8 cellular contexts compared by ENCODE assay signal in genomic region chr17:11144358-11145233, GRCh38.
DNase-seq lines count a peak whose midpoint lies in the region; ATAC-seq and TF ChIP-seq lines count a peak whose summit lies in the region.

No MANE protein-coding gene starts in this region.

- 46 to 48% (median 48%) methylated on average over 7 of the region's 7 CpGs for WGBS in psoas muscle, 3 donors

- H3K9me3 ChIP-seq in Panc1 (ENCODE audit: control insufficient read depth, insufficient read depth, low read depth, low read length) (no peaks in the 10 kb centered on the region), psoas muscle (no peaks in the 10 kb centered on the region)

- no peak overlapping the region for H3K4me3 Mint-ChIP-seq in activated naive CD4-positive, alpha-beta T cell treated with anti-CD3 and anti-CD28 coated beads for 36 hours

- ATAC-seq in Panc1: no peak
- ATAC-seq in foreskin keratinocyte: peak; percentile 51
- no peak for ATAC-seq in psoas muscle
- no peak for ATAC-seq in HG02973 (IDR thresholded peaks at IDR 0.05; ENCODE audit: unreplicated experiment)
- ATAC-seq in HG03045 (IDR thresholded peaks at IDR 0.05; ENCODE audit: unreplicated experiment): no peak

- no peaks in the 10 kb centered on the region; the same call in 1 of the 2 replicates for H3K36me3 ChIP-seq in Panc1 (ENCODE audit: control insufficient read depth, insufficient read depth, low read length)
- H3K36me3 ChIP-seq in psoas muscle (ENCODE audit: insufficient read depth in 1 of 2, low read depth in 1 of 2): no peaks in the 10 kb centered on the region

- H3K4me1 ChIP-seq in Panc1 (ENCODE audit: control insufficient read depth, insufficient read depth, low read length) (no peaks in the 10 kb centered on the region), foreskin keratinocyte (no peaks in the 10 kb centered on the region), psoas muscle (no peaks in the 10 kb centered on the region)

- peaks cover 15% of the 10 kb centered on the region for H3K27me3 Mint-ChIP-seq in activated naive CD4-positive, alpha-beta T cell treated with anti-CD3 and anti-CD28 coated beads for 36 hours (ENCODE audit: low read depth)

- no TSS peak for BruUV-seq in Panc1 (replicated peaks; lab: Mats Ljungman, UMichigan)

- H3K27me3 ChIP-seq in Panc1 (ENCODE audit: control insufficient read depth, insufficient read depth, low read length) (no peaks in the 10 kb centered on the region), foreskin keratinocyte (no peaks in the 10 kb centered on the region), psoas muscle (ENCODE audit: insufficient read depth in 3 of 3, low read length in 2 of 3) (no peaks in the 10 kb centered on the region)

- CTCF ChIA-PET in activated naive CD4-positive, alpha-beta T cell treated with anti-CD3 and anti-CD28 coated beads for 36 hours (lab: Charles Lee): interaction anchor here (0.6 to 1.6 kb wide), 7 partner anchors 24 to 532 kb away, joined by 3 to 21 read pairs (median 3); no protein-coding TSS in a partner anchor
- CTCF ChIA-PET in Panc1 (lab: Charles Lee): interaction anchor here (0.6 to 1.7 kb wide), 3 partner anchors 10 to 270 kb away, joined by 3 to 8 read pairs (median 4); no protein-coding TSS in a partner anchor

- H3K27ac ChIP-seq in Panc1 (ENCODE audit: low read length) (no peak overlapping the region), foreskin keratinocyte (no peak overlapping the region), psoas muscle (no peak overlapping the region)

- no peaks in the 10 kb centered on the region for H3K4me1 Mint-ChIP-seq in activated naive CD4-positive, alpha-beta T cell treated with anti-CD3 and anti-CD28 coated beads for 36 hours (ENCODE audit: low read depth)

- POLR2A ChIA-PET in Panc1 (lab: Charles Lee): no interaction called here

- in situ Hi-C loops in Panc1 (cut with HindIII; ENCODE audit: low pct_unique_long_range_greater_than_20kb, low sequenced_read_pairs): no loop called here

- TF ChIP-seq CTCF in Panc1 (IDR thresholded peaks at IDR 0.05) (peak; percentile 73), foreskin keratinocyte (conservative IDR thresholded peaks at IDR 0.05) (peak; percentile 71), psoas muscle (IDR thresholded peaks at IDR 0.05) (peak; percentile 33)

- intact Hi-C loops in activated naive CD4-positive, alpha-beta T cell treated with anti-CD3 and anti-CD28 coated beads for 36 hours (cut with micrococcal nuclease): loop anchor here (1.0 kb wide), 1 partner anchor 268 kb away; no protein-coding TSS in a partner anchor
- intact Hi-C loops in Panc1 (cut with micrococcal nuclease; ENCODE audit: unreplicated experiment): loop anchor here (5.0 kb wide), 1 partner anchor 267 kb away; no protein-coding TSS in a partner anchor
- intact Hi-C loops in psoas muscle (cut with DNase I): loop anchor here in 1 of 2 donors (5.0 kb wide), 1 partner anchor 267 kb away; no protein-coding TSS in a partner anchor

- H3K4me3 ChIP-seq in Panc1 (ENCODE audit: low read depth in 2 of 2, low read length in 2 of 2) (no peak overlapping the region), psoas muscle (no peak overlapping the region)

- peak; percentile 13 for DNase-seq in activated naive CD4-positive, alpha-beta T cell treated with anti-CD3 and anti-CD28 coated beads for 36 hours
- DNase-seq in activated naive CD4-positive, alpha-beta T cell treated with Interleukin-2 at 50 U/mL for 16 hours: no peak
- DNase-seq in Panc1 (ENCODE audit: low read depth, low spot score) (peak; percentile 10), foreskin keratinocyte (peak; percentile 1 to 34), psoas muscle (no peak)
- DNase-seq in activated CD8-positive, alpha-beta memory T cell treated with anti-CD3 and anti-CD28 coated beads for 24 hours: no peak

- no peaks in the 10 kb centered on the region for H3K36me3 Mint-ChIP-seq in activated naive CD4-positive, alpha-beta T cell treated with anti-CD3 and anti-CD28 coated beads for 36 hours (ENCODE audit: low read depth)

- H3K9me3 Mint-ChIP-seq in activated naive CD4-positive, alpha-beta T cell treated with anti-CD3 and anti-CD28 coated beads for 36 hours: peaks cover 7% of the 10 kb centered on the region

- no peak overlapping the region for H3K27ac Mint-ChIP-seq in activated naive CD4-positive, alpha-beta T cell treated with anti-CD3 and anti-CD28 coated beads for 36 hours

Comparison
In these comparisons a context has a peak if more than half of its experiments do, and no peak if none do; other contexts are left out.
1. DNase-seq: peak in activated naive CD4-positive, alpha-beta T cell treated with anti-CD3 and anti-CD28 coated beads for 36 hours (single experiment), Panc1 (single experiment) and foreskin keratinocyte (2 of 2); none in activated naive CD4-positive, alpha-beta T cell treated with Interleukin-2 at 50 U/mL for 16 hours (single experiment), psoas muscle (0 of 2) and activated CD8-positive, alpha-beta memory T cell treated with anti-CD3 and anti-CD28 coated beads for 24 hours (single experiment).
2. Peak in every context shown above with its lines, with median percentiles within 50 percentile points of each other: CTCF ChIP-seq.